ENCODE assay signal across 21 cellular contexts in the genomic region with DNA sequence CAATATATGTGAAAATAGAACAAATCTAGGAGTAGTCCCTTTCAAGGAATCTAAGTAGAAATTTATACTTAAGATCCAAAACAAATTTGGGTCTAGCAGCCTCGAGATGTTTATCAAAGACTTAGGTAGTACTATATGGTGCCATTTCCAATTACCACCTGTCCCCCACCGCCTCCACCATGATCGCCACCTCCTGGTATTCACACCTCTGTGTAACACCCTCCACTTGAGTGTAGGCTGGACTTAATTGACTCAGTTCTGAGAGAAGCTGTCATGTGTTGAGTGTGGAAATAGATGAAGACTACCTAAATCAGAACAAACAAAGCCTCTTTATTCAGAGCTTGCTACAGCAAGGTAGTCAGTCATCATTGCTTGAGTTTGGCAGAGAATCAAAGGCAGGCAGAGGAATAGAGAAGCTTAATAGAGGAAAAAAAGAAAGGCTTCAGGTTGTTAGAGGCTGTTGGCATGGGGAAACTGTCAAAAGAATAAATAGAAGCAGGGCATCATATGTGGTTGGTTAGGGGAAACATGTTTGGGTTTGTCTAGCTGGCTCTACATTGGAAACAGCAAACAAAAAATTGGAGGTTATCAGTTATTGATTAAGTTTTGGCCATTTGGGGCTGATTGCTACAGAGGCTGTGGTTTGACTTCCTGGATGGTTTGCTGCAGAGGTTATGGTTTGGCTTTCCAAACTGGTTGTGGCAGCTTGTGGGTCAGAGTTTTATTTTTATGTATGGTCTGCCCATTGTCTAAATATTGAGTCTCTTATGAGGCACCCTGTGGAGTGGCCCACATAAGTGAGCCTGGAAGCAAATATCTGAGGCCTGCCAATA.
A peak's percentile ranks its signal among the peaks of the same experiment; 100 is the strongest.
DNase-seq lines count a peak whose midpoint lies in the region; ATAC-seq, FAIRE-seq and TF ChIP-seq lines count a peak whose summit lies in the region.
"Had no signal": no experiment of that assay in that cellular context is flagged by ENCODE, and none has a peak within 500 bp of the region (broad histone marks: within the 10 kb centered on the region; RNA-seq: fewer than 3 reads in every experiment).

No MANE protein-coding gene starts in this region.

- no peak overlapping the region for H2AFZ ChIP-seq in K562 (ENCODE audit: low read depth, low read length)
- H2AFZ ChIP-seq: neural progenitor cell had no signal

- no peaks in the 10 kb centered on the region for H3K4me1 ChIP-seq in K562 (replicated peaks in 1 of 2; ENCODE audit: control insufficient read depth in 2 of 2, insufficient read depth in 2 of 2, low read length in 2 of 2)
- H3K4me1 ChIP-seq: neural progenitor cell, spleen, stomach had no signal

- POLR2A ChIA-PET in K562 (lab: Yijun Ruan, JAX), result interaction anchor here (0.6 to 1.5 kb wide), 3 partner anchors 10 to 199 kb away, joined by 3 read pairs; no protein-coding TSS in a partner anchor

- no peak for TF ChIP-seq CTCF in GM12865 (IDR thresholded peaks at IDR 0.05; ENCODE audit: insufficient read depth, low read depth, low read length, missing control alignments)
- TF ChIP-seq CTCF in K562 (IDR thresholded peaks at IDR 0.05 in 2 of 3, conservative IDR thresholded peaks at IDR 0.05 in 1 of 3; ENCODE audit: insufficient read depth in 2 of 3, low read depth in 1 of 3, low read length in 3 of 3), result 0 out of 6 replicates have a peak, but pooled peaks of 1 of the 3 experiments have one; percentile 3
- no peak for TF ChIP-seq CTCF in GM13976 (IDR thresholded peaks at IDR 0.05; ENCODE audit: borderline replicate concordance, control extremely low read depth, extremely low read depth, insufficient read depth, missing control alignments)

- intact Hi-C loops in K562 (cut with micrococcal nuclease), result no loop called here

- no peaks in the 10 kb centered on the region for H4K20me1 ChIP-seq in K562 (replicated peaks; ENCODE audit: control insufficient read depth, insufficient read depth, low read length)

- H3K79me2 ChIP-seq in K562 (ENCODE audit: control insufficient read depth, insufficient read depth, low read length), result no peaks in the 10 kb centered on the region

- no peak overlapping the region for H3K4me3 ChIP-seq in GM12865 (ENCODE audit: low read depth, low read length)
- no peak overlapping the region for H3K4me3 ChIP-seq in MG63
- H3K4me3 ChIP-seq in K562, result no peak overlapping the region
- H3K4me3 ChIP-seq: heart right ventricle, neural progenitor cell, spleen, stomach had no signal

- no peak for TF ChIP-seq RAD21 in K562 (CRISPR knock-in tag; conservative IDR thresholded peaks at IDR 0.05 in 1 of 2, IDR thresholded peaks at IDR 0.05 in 1 of 2)

- no peak for FAIRE-seq in K562 (lab: Jason Lieb, UNC)

- in situ Hi-C loops in K562 (cut with MboI) (no loop called here), GM13976 (cut with MboI; ENCODE audit: low sequenced_read_pairs, unreplicated experiment) (no loop called here)

- H3K27me3 ChIP-seq in MG63 (no peaks in the 10 kb centered on the region; the same call in 1 of the 2 replicates), K562 (ENCODE audit: control insufficient read depth in 2 of 2, insufficient read depth in 2 of 2, low read length in 2 of 2) (no peaks in the 10 kb centered on the region)
- H3K27me3 ChIP-seq: heart right ventricle, neural progenitor cell, spleen, stomach had no signal

- TF ChIP-seq POLR2A in K562 (conservative IDR thresholded peaks at IDR 0.05), result no peak

- H3K9me1 ChIP-seq in K562 (ENCODE audit: control insufficient read depth, insufficient read depth, low read length), result no peaks in the 10 kb centered on the region

- H3K36me3 ChIP-seq in MG63 (no peaks in the 10 kb centered on the region), K562 (ENCODE audit: control insufficient read depth, insufficient read depth, low read length) (no peaks in the 10 kb centered on the region)
- H3K36me3 ChIP-seq: heart right ventricle, neural progenitor cell, spleen, stomach had no signal

- H3K4me2 ChIP-seq in K562 (ENCODE audit: insufficient read depth, low read length), result no peak overlapping the region
- H3K4me2 ChIP-seq: neural progenitor cell had no signal

- 1% methylated on average over 3 of the region's 3 CpGs for WGBS in K562 (ENCODE audit: insufficient coverage, low coverage, missing lambda C conversion rate)

- H3K9me3 ChIP-seq in MG63 (no peaks in the 10 kb centered on the region), K562 (replicated peaks; ENCODE audit: control insufficient read depth, insufficient read depth, low read depth, low read length) (no peaks in the 10 kb centered on the region; the same call in 1 of the 2 replicates)
- H3K9me3 ChIP-seq: heart right ventricle, spleen, stomach had no signal

- H3K9ac ChIP-seq in K562 (ENCODE audit: insufficient read depth in 1 of 2, low read depth in 2 of 2, low read length in 2 of 2), result no peak overlapping the region
- H3K9ac ChIP-seq: neural progenitor cell had no signal

- ATAC-seq in GM18870 (IDR thresholded peaks at IDR 0.05; ENCODE audit: unreplicated experiment) (peak; percentile 41), K562 (no peak)
- ATAC-seq: activated CD4-positive, CD25-positive, alpha-beta regulatory T cell treated with anti-CD3 and anti-CD28 coated beads, Interleukin-2, amount 50 U/mL, for 24 hours; activated CD8-positive, alpha-beta T cell treated with anti-CD3 and anti-CD28 coated beads, Interleukin-2, amount 10 ng/mL, durations not matched to agents 7 days and 5 days; heart right ventricle had no signal

- DNase-seq in GM12865 (ENCODE audit: low read depth) (peak; percentile 3), MG63 (peak; percentile 38), K562 (ENCODE audit: extremely low read depth in 1 of 4, low spot score in 3 of 4) (no peak), GM13976 (ENCODE audit: low spot score) (no peak)
- DNase-seq in stimulated activated CD4-positive, alpha-beta T cell treated with anti-CD3 and anti-CD28 coated beads, Interleukin-4, amount 100 ng/mL, for 4 hours, result no peak
- no peak for DNase-seq in activated CD4-positive, CD25-positive, alpha-beta regulatory T cell treated with anti-CD3 and anti-CD28 coated beads, Interleukin-2, amount 50 U/mL, for 72 hours
- DNase-seq: activated CD8-positive, alpha-beta T cell treated with anti-CD3 and anti-CD28 coated beads, Interleukin-2, amount 10 ng/mL, durations not matched to agents 7 days and 5 days; activated naive CD4-positive, alpha-beta T cell treated with Interleukin-2 at 50 U/mL for 16 hours; activated T-cell treated with anti-CD3 and anti-CD28 coated beads, Interleukin-2, amount 50 U/mL, for 1 hour; CD4-positive, alpha-beta T cell; heart right ventricle; HFFc6; Karpas-422; NCI-H2227 treated with DMSO at 0.1 percent for 48 hours; spleen; stimulated activated CD4-positive, alpha-beta T cell treated with anti-CD3 and anti-CD28 coated beads, Interleukin-4, amount 100 ng/mL, for 24 hours; stomach had no signal

- CTCF ChIA-PET in K562 (lab: Yijun Ruan, JAX; ENCODE audit: low intra/inter-chr PET ratio), result no interaction called here

- BruUV-seq in K562 (replicated peaks; lab: Mats Ljungman, UMichigan), result no TSS peak

- H3K27ac ChIP-seq in K562 (ENCODE audit: extremely low read depth, low read depth, low read length), result no peak overlapping the region
- H3K27ac ChIP-seq: heart right ventricle, neural progenitor cell, RWPE1, spleen, stomach had no signal

- no peak for TF ChIP-seq EP300 in K562 (IDR thresholded peaks at IDR 0.05; ENCODE audit: low read length)

TF ChIP-seq in K562, 482 proteins besides CTCF, POLR2A, EP300 and RAD21 (continues in another document):
- TF ChIP-seq ZNF253 (CRISPR knock-in tag; conservative IDR thresholded peaks at IDR 0.05) (no peak), HSF4 (CRISPR knock-in tag; IDR thresholded peaks at IDR 0.05; ENCODE audit: borderline replicate concordance) (no peak), RBM15 (IDR thresholded peaks at IDR 0.05; ENCODE audit: insufficient read depth, low read length) (no peak), HOMEZ (CRISPR knock-in tag; IDR thresholded peaks at IDR 0.05) (no peak)
- TF ChIP-seq, protein P1, sequence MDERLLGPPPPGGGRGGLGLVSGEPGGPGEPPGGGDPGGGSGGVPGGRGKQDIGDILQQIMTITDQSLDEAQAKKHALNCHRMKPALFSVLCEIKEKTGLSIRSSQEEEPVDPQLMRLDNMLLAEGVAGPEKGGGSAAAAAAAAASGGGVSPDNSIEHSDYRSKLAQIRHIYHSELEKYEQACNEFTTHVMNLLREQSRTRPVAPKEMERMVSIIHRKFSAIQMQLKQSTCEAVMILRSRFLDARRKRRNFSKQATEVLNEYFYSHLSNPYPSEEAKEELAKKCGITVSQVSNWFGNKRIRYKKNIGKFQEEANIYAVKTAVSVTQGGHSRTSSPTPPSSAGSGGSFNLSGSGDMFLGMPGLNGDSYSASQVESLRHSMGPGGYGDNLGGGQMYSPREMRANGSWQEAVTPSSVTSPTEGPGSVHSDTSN (CRISPR knock-in tag; IDR thresholded peaks at IDR 0.05; ENCODE audit: low read depth), result 0 out of 2 replicates have a peak, but pooled peaks have one; percentile 5
- TF ChIP-seq, protein P1 (tag; conservative IDR thresholded peaks at IDR 0.05; ENCODE audit: low read depth), result no peak

Comparison
In these comparisons a context has a peak if more than half of its experiments do, and no peak if none do; other contexts are left out.
1. DNase-seq: peak in GM12865 (single experiment) and MG63 (single experiment); none in K562 (0 of 4), stimulated activated CD4-positive, alpha-beta T cell treated with anti-CD3 and anti-CD28 coated beads, Interleukin-4, amount 100 ng/mL, for 4 hours (0 of 2), GM13976 (single experiment) and activated CD4-positive, CD25-positive, alpha-beta regulatory T cell treated with anti-CD3 and anti-CD28 coated beads, Interleukin-2, amount 50 U/mL, for 72 hours (single experiment).